In the genomic region with DNA sequence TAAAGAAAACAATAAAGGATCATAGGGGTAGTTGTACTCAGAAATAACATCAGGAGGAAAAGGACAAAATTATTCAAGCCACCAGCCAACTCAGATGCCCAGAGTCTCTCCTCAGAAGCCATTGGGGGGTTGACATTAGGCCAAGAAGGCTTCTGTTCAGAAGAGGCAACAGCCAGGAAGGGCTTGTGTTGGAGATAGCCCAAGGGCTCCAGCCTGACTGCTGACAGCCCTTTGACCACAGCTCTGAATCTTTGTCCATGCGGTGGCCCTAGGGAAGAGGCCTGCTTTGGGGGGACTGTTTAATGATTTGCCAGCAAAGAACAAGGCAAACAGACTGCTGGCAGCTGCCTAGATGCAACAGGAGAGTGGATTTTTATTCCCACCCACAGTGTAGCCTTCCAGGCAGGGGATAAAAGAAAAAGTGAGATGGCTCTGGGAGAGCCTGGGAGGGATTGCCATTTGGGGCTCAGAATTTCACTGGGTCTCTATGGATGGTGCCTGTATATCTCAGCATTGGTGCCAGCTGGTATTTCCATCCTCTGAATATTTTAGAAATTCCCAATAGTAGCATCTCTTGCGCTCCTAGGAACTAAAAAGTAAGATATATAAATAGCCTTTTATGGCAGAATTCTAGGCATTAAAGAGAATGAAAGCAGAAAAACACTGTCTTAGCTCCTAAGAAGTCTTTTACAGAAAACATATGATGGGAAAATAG, we compare ENCODE assay signal across 1 cellular context.
TF ChIP-seq lines count a peak whose summit lies in the region.

No MANE protein-coding gene starts in this region.

TF ChIP-seq in HepG2, 621 proteins besides CTCF, POLR2A, EP300 and RAD21 (continued from another document and continues in another):
- TF ChIP-seq, protein P1, sequence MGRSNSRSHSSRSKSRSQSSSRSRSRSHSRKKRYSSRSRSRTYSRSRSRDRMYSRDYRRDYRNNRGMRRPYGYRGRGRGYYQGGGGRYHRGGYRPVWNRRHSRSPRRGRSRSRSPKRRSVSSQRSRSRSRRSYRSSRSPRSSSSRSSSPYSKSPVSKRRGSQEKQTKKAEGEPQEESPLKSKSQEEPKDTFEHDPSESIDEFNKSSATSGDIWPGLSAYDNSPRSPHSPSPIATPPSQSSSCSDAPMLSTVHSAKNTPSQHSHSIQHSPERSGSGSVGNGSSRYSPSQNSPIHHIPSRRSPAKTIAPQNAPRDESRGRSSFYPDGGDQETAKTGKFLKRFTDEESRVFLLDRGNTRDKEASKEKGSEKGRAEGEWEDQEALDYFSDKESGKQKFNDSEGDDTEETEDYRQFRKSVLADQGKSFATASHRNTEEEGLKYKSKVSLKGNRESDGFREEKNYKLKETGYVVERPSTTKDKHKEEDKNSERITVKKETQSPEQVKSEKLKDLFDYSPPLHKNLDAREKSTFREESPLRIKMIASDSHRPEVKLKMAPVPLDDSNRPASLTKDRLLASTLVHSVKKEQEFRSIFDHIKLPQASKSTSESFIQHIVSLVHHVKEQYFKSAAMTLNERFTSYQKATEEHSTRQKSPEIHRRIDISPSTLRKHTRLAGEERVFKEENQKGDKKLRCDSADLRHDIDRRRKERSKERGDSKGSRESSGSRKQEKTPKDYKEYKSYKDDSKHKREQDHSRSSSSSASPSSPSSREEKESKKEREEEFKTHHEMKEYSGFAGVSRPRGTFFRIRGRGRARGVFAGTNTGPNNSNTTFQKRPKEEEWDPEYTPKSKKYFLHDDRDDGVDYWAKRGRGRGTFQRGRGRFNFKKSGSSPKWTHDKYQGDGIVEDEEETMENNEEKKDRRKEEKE (IDR thresholded peaks at IDR 0.05), result no peak
- TF ChIP-seq RCOR2 (CRISPR knock-in tag; IDR thresholded peaks at IDR 0.05), result peak; percentile 70
- TF ChIP-seq IKZF1 (IDR thresholded peaks at IDR 0.05), result no peak
- peak; percentile 32; the same call in 1 of the 2 replicates for TF ChIP-seq ZNF652 (CRISPR knock-in tag; IDR thresholded peaks at IDR 0.05; ENCODE audit: borderline replicate concordance, low read depth)
- TF ChIP-seq ZBTB42 (CRISPR knock-in tag; IDR thresholded peaks at IDR 0.05), result no peak
- TF ChIP-seq LCORL (IDR thresholded peaks at IDR 0.05), result no peak
- peak; percentile 62 for TF ChIP-seq LCORL (CRISPR knock-in tag; IDR thresholded peaks at IDR 0.05)
- no peak for TF ChIP-seq RARG (CRISPR knock-in tag; IDR thresholded peaks at IDR 0.05; ENCODE audit: low read depth)
- TF ChIP-seq, protein P2, sequence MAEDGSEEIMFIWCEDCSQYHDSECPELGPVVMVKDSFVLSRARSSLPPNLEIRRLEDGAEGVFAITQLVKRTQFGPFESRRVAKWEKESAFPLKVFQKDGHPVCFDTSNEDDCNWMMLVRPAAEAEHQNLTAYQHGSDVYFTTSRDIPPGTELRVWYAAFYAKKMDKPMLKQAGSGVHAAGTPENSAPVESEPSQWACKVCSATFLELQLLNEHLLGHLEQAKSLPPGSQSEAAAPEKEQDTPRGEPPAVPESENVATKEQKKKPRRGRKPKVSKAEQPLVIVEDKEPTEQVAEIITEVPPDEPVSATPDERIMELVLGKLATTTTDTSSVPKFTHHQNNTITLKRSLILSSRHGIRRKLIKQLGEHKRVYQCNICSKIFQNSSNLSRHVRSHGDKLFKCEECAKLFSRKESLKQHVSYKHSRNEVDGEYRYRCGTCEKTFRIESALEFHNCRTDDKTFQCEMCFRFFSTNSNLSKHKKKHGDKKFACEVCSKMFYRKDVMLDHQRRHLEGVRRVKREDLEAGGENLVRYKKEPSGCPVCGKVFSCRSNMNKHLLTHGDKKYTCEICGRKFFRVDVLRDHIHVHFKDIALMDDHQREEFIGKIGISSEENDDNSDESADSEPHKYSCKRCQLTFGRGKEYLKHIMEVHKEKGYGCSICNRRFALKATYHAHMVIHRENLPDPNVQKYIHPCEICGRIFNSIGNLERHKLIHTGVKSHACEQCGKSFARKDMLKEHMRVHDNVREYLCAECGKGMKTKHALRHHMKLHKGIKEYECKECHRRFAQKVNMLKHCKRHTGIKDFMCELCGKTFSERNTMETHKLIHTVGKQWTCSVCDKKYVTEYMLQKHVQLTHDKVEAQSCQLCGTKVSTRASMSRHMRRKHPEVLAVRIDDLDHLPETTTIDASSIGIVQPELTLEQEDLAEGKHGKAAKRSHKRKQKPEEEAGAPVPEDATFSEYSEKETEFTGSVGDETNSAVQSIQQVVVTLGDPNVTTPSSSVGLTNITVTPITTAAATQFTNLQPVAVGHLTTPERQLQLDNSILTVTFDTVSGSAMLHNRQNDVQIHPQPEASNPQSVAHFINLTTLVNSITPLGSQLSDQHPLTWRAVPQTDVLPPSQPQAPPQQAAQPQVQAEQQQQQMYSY (CRISPR knock-in tag; IDR thresholded peaks at IDR 0.05), result peak; percentile 97
- TF ChIP-seq NFRKB (IDR thresholded peaks at IDR 0.05), result no peak
- TF ChIP-seq, protein P3, sequence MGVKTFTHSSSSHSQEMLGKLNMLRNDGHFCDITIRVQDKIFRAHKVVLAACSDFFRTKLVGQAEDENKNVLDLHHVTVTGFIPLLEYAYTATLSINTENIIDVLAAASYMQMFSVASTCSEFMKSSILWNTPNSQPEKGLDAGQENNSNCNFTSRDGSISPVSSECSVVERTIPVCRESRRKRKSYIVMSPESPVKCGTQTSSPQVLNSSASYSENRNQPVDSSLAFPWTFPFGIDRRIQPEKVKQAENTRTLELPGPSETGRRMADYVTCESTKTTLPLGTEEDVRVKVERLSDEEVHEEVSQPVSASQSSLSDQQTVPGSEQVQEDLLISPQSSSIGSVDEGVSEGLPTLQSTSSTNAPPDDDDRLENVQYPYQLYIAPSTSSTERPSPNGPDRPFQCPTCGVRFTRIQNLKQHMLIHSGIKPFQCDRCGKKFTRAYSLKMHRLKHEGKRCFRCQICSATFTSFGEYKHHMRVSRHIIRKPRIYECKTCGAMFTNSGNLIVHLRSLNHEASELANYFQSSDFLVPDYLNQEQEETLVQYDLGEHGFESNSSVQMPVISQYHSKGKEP (CRISPR knock-in tag; IDR thresholded peaks at IDR 0.05), result no peak
- TF ChIP-seq PTBP1 (IDR thresholded peaks at IDR 0.05; ENCODE audit: low read depth, low read length, poor library complexity, severe bottlenecking), result no peak
- TF ChIP-seq, protein P4, sequence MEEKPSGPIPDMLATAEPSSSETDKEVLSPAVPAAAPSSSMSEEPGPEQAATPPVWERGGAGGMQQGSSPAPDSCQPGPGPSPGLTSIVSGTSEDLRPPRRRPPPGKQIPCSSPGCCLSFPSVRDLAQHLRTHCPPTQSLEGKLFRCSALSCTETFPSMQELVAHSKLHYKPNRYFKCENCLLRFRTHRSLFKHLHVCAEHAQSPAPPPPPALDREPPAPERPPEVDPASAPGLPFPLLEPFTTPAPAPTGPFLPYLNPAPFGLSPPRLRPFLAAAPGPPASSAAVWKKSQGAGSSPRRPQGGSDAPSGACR (CRISPR knock-in tag; IDR thresholded peaks at IDR 0.05), result no peak; the same call in 1 of the 2 replicates
- peak; percentile 95 for TF ChIP-seq HOXA5 (CRISPR knock-in tag; IDR thresholded peaks at IDR 0.05)
- TF ChIP-seq ZNF180 (CRISPR knock-in tag; IDR thresholded peaks at IDR 0.05; ENCODE audit: borderline replicate concordance, low read depth), result no peak
- TF ChIP-seq ZNF550 (CRISPR knock-in tag; IDR thresholded peaks at IDR 0.05; ENCODE audit: borderline replicate concordance), result no peak
- no peak for TF ChIP-seq ZNF724P (CRISPR knock-in tag; IDR thresholded peaks at IDR 0.05; ENCODE audit: borderline replicate concordance)
- TF ChIP-seq MEF2D (CRISPR knock-in tag; IDR thresholded peaks at IDR 0.05), result peak; percentile 95
- TF ChIP-seq, protein P5, sequence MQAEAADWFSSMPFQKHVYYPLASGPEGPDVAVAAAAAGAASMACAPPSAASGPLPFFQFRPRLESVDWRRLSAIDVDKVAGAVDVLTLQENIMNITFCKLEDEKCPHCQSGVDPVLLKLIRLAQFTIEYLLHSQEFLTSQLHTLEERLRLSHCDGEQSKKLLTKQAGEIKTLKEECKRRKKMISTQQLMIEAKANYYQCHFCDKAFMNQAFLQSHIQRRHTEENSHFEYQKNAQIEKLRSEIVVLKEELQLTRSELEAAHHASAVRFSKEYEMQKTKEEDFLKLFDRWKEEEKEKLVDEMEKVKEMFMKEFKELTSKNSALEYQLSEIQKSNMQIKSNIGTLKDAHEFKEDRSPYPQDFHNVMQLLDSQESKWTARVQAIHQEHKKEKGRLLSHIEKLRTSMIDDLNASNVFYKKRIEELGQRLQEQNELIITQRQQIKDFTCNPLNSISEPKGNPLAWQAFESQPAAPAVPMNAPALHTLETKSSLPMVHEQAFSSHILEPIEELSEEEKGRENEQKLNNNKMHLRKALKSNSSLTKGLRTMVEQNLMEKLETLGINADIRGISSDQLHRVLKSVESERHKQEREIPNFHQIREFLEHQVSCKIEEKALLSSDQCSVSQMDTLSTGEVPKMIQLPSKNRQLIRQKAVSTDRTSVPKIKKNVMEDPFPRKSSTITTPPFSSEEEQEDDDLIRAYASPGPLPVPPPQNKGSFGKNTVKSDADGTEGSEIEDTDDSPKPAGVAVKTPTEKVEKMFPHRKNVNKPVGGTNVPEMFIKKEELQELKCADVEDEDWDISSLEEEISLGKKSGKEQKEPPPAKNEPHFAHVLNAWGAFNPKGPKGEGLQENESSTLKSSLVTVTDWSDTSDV (CRISPR knock-in tag; IDR thresholded peaks at IDR 0.05), result 0 out of 2 replicates have a peak, but pooled peaks have one; percentile 47
- no peak for TF ChIP-seq MAFG (CRISPR knock-in tag; IDR thresholded peaks at IDR 0.05)
- no peak; the same call in 1 of the 2 replicates for TF ChIP-seq NRL (CRISPR knock-in tag; IDR thresholded peaks at IDR 0.05; ENCODE audit: borderline replicate concordance)
- TF ChIP-seq, protein P6, sequence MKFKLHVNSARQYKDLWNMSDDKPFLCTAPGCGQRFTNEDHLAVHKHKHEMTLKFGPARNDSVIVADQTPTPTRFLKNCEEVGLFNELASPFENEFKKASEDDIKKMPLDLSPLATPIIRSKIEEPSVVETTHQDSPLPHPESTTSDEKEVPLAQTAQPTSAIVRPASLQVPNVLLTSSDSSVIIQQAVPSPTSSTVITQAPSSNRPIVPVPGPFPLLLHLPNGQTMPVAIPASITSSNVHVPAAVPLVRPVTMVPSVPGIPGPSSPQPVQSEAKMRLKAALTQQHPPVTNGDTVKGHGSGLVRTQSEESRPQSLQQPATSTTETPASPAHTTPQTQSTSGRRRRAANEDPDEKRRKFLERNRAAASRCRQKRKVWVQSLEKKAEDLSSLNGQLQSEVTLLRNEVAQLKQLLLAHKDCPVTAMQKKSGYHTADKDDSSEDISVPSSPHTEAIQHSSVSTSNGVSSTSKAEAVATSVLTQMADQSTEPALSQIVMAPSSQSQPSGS (CRISPR knock-in tag; IDR thresholded peaks at IDR 0.05), result peak; percentile 91
- TF ChIP-seq ZNF558 (CRISPR knock-in tag; IDR thresholded peaks at IDR 0.05; ENCODE audit: borderline replicate concordance), result peak; percentile 89; the same call in 1 of the 2 replicates
- peak; percentile 95 for TF ChIP-seq KDM4B (CRISPR knock-in tag; IDR thresholded peaks at IDR 0.05)
- TF ChIP-seq SOX13 (IDR thresholded peaks at IDR 0.05), result peak; percentile 56; the same call in 1 of the 2 replicates
- TF ChIP-seq SOX13 (CRISPR knock-in tag; conservative IDR thresholded peaks at IDR 0.05 in 1 of 2, IDR thresholded peaks at IDR 0.05 in 1 of 2), result peak in 1 of 2 experiments; percentile 95; a peak in 2 of 4 replicates
- TF ChIP-seq ZNF557 (CRISPR knock-in tag; IDR thresholded peaks at IDR 0.05), result 0 out of 2 replicates have a peak, but pooled peaks have one; percentile 54
- no peak for TF ChIP-seq ZNF780A (CRISPR knock-in tag; IDR thresholded peaks at IDR 0.05)
- TF ChIP-seq NR3C1 (CRISPR knock-in tag; IDR thresholded peaks at IDR 0.05), result no peak
- TF ChIP-seq NCOA1 (CRISPR knock-in tag; IDR thresholded peaks at IDR 0.05), result no peak
- no peak for TF ChIP-seq SMAD9 (CRISPR knock-in tag; IDR thresholded peaks at IDR 0.05)
- TF ChIP-seq, protein P7, sequence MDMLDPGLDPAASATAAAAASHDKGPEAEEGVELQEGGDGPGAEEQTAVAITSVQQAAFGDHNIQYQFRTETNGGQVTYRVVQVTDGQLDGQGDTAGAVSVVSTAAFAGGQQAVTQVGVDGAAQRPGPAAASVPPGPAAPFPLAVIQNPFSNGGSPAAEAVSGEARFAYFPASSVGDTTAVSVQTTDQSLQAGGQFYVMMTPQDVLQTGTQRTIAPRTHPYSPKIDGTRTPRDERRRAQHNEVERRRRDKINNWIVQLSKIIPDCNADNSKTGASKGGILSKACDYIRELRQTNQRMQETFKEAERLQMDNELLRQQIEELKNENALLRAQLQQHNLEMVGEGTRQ (IDR thresholded peaks at IDR 0.05; ENCODE audit: low read depth, low read length), result no peak
- TF ChIP-seq, protein P7 (CRISPR knock-in tag; IDR thresholded peaks at IDR 0.05; ENCODE audit: borderline replicate concordance), result peak; percentile 46; the same call in 1 of the 2 replicates
- peak; percentile 92 for TF ChIP-seq ZFP82 (CRISPR knock-in tag; IDR thresholded peaks at IDR 0.05; ENCODE audit: borderline replicate concordance)
- TF ChIP-seq MZF1 (CRISPR knock-in tag; IDR thresholded peaks at IDR 0.05; ENCODE audit: borderline replicate concordance), result no peak
- 0 out of 2 replicates have a peak, but pooled peaks have one; percentile 53 for TF ChIP-seq ZNF761 (CRISPR knock-in tag; conservative IDR thresholded peaks at IDR 0.05)
- TF ChIP-seq, protein P8, sequence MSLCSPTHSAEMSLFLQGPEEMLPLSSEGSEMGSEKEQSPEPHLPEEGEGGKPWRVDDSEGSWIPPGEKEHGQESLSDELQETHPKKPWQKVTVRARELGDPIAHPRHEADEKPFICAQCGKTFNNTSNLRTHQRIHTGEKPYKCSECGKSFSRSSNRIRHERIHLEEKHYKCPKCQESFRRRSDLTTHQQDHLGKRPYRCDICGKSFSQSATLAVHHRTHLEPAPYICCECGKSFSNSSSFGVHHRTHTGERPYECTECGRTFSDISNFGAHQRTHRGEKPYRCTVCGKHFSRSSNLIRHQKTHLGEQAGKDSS (CRISPR knock-in tag; IDR thresholded peaks at IDR 0.05; ENCODE audit: borderline replicate concordance, low read depth), result peak; percentile 69; the same call in 1 of the 2 replicates
- TF ChIP-seq SMAD3 (CRISPR knock-in tag; IDR thresholded peaks at IDR 0.05), result peak; percentile 73; the same call in 1 of the 2 replicates
- no peak for TF ChIP-seq ZFP36L2 (CRISPR knock-in tag; IDR thresholded peaks at IDR 0.05)
- peak; percentile 75 for TF ChIP-seq ETV5 (CRISPR knock-in tag; IDR thresholded peaks at IDR 0.05; ENCODE audit: borderline replicate concordance)
- TF ChIP-seq SMARCE1 (IDR thresholded peaks at IDR 0.05; ENCODE audit: borderline replicate concordance), result no peak
